ENCODE assay signal across 21 cellular contexts in genomic region chr13:68888832-68889231, GRCh38.
"Had no signal": no experiment of that assay in that cellular context is flagged by ENCODE, and none has a peak within 500 bp of the region (broad histone marks: within the 10 kb centered on the region; RNA-seq: fewer than 3 reads in every experiment).

No MANE protein-coding gene starts in this region.

- DNase-seq: activated CD4-positive, alpha-beta T cell treated with anti-CD3 and anti-CD28 coated beads for 1 hour; activated CD4-positive, alpha-beta T cell treated with anti-CD3 and anti-CD28 coated beads, Interleukin-2, amount 50 U/mL, for 1 hour; activated CD8-positive, alpha-beta T cell treated with anti-CD3 and anti-CD28 coated beads, Interleukin-2, amount 10 ng/mL, durations not matched to agents 7 days and 5 days; colonic mucosa; esophagus squamous epithelium; heart left ventricle; left cardiac atrium; naive B cell; retina; spleen; stimulated activated CD4-positive, alpha-beta T cell treated with anti-CD3 and anti-CD28 coated beads, Interleukin-4, amount 100 ng/mL, for 1 hour; stimulated activated naive CD4-positive, alpha-beta T cell; T-cell; testis; upper lobe of left lung had no signal

- H3K27ac ChIP-seq: colonic mucosa, esophagus squamous epithelium, gastroesophageal sphincter, heart left ventricle, neural progenitor cell, spleen, testis, upper lobe of left lung had no signal

- H3K4me3 Mint-ChIP-seq: activated CD8-positive, alpha-beta T cell treated with anti-CD3 and anti-CD28 coated beads, Interleukin-2, amount 10 ng/mL, durations not matched to agents 7 days and 5 days; central memory CD8-positive, alpha-beta T cell; naive B cell; neural progenitor cell; T-cell; T-helper 2 cell treated with Interferon-gamma antibody and Interleukin-4, amounts not matched to agents 5 μg/mL and 100 μg/mL, for 36 hours had no signal

- H3K36me3 ChIP-seq: colonic mucosa, esophagus squamous epithelium, gastroesophageal sphincter, heart left ventricle, neural progenitor cell, spleen, upper lobe of left lung had no signal

- H3K9me3 ChIP-seq: colonic mucosa, esophagus squamous epithelium, gastroesophageal sphincter, testis, upper lobe of left lung had no signal

- H3K36me3 Mint-ChIP-seq: activated naive CD4-positive, alpha-beta T cell treated with anti-CD3 and anti-CD28 coated beads, Interleukin-2, amount 50 U/mL, for 72 hours; naive B cell; neural progenitor cell; T-cell had no signal

- H3K4me3 ChIP-seq: colonic mucosa, esophagus squamous epithelium, gastroesophageal sphincter, heart left ventricle, neural progenitor cell, spleen, testis, upper lobe of left lung had no signal

- H2AFZ ChIP-seq: neural progenitor cell had no signal

- H3K4me1 Mint-ChIP-seq: central memory CD8-positive, alpha-beta T cell; naive B cell; T-cell had no signal

- H3K27ac Mint-ChIP-seq: activated CD8-positive, alpha-beta T cell treated with anti-CD3 and anti-CD28 coated beads, Interleukin-2, amount 10 ng/mL, durations not matched to agents 7 days and 5 days; activated naive CD4-positive, alpha-beta T cell treated with anti-CD3 and anti-CD28 coated beads, Interleukin-2, amount 50 U/mL, for 72 hours; naive B cell; neural progenitor cell; progenitor cell of endocrine pancreas; T-cell; T-helper 2 cell treated with Interferon-gamma antibody and Interleukin-4, amounts not matched to agents 5 μg/mL and 100 μg/mL, for 36 hours had no signal

- ATAC-seq: activated CD8-positive, alpha-beta T cell treated with anti-CD3 and anti-CD28 coated beads, Interleukin-2, amount 10 ng/mL, durations not matched to agents 7 days and 5 days; activated naive CD4-positive, alpha-beta T cell treated with anti-CD3 and anti-CD28 coated beads, Interleukin-2, amount 50 U/mL, for 72 hours; gastroesophageal sphincter; heart left ventricle; left cardiac atrium; T-cell had no signal

- H3K4me1 ChIP-seq: colonic mucosa, esophagus squamous epithelium, gastroesophageal sphincter, heart left ventricle, spleen, testis, upper lobe of left lung had no signal

- H3K4me2 ChIP-seq: neural progenitor cell had no signal

- H3K27me3 ChIP-seq: colonic mucosa, esophagus squamous epithelium, gastroesophageal sphincter, heart left ventricle, neural progenitor cell, spleen, testis, upper lobe of left lung had no signal

- H3K9ac ChIP-seq: neural progenitor cell had no signal

- H3K27me3 Mint-ChIP-seq: central memory CD8-positive, alpha-beta T cell; naive B cell; progenitor cell of endocrine pancreas; T-cell had no signal
